ENCODE assay signal across 12 cellular contexts in genomic region chr1:159889202-159889601, GRCh38. TPM values are rescaled to one million over a fixed set of nuclear protein-coding genes. Genes with fewer than 3 reads are reported as not detected.
A peak's percentile ranks its signal among the peaks of the same experiment; 100 is the strongest.
DNase-seq lines count a peak whose midpoint lies in the region; ATAC-seq and TF ChIP-seq lines count a peak whose summit lies in the region.
"Had no signal": no experiment of that assay in that cellular context is flagged by ENCODE, and none has a peak within 500 bp of the region (broad histone marks: within the 10 kb centered on the region; RNA-seq: fewer than 3 reads in every experiment).

No MANE protein-coding gene starts in this region.

- H2AK5ac ChIP-seq in H9 (ENCODE audit: insufficient read length, low read length) = no peak overlapping the region

- no peak overlapping the region for H3K23ac ChIP-seq in H9 (ENCODE audit: insufficient read length, low read depth, low read length)

- H3K27ac ChIP-seq in H9 (ENCODE audit: insufficient read length, low read depth, low read length) (no peak overlapping the region), SJSA1 (peak overlapping the region; percentile 64), neutrophil (peak overlapping the region; percentile 77), GM23338 (ENCODE audit: low read depth) (no peak overlapping the region)

- H4K8ac ChIP-seq in H9 (replicated peaks; ENCODE audit: insufficient read length, low read depth, low read length) = no peak overlapping the region

- no peak overlapping the region for H3K4me3 ChIP-seq in SJSA1
- peak overlapping the region in 1 of 2 experiments; percentile 38 for H3K4me3 ChIP-seq in neutrophil (ENCODE audit: low read depth in 1 of 2, low read length in 1 of 2)
- H3K4me3 ChIP-seq in GM23338 = no peak overlapping the region
- H3K4me3 ChIP-seq: smooth muscle cell had no signal

- no peak overlapping the region for H2BK12ac ChIP-seq in H9 (ENCODE audit: insufficient read length, low read depth, low read length)

- H3K56ac ChIP-seq in H9 (ENCODE audit: insufficient read length, low read depth, low read length) = no peak overlapping the region

- no peak overlapping the region for H2BK15ac ChIP-seq in H9 (ENCODE audit: low read depth, low read length)

- H3K4ac ChIP-seq in H9 (ENCODE audit: low read depth, low read length) = no peak overlapping the region

- no peak overlapping the region for H2BK20ac ChIP-seq in H9 (ENCODE audit: low read depth, low read length, poor library complexity, severe bottlenecking)

- H2BK120ac ChIP-seq in H9 (ENCODE audit: low read depth, low read length, poor library complexity, severe bottlenecking) = no peak overlapping the region

- intact Hi-C loops in CD14-positive monocyte (cut with micrococcal nuclease) = no loop called here

- no peak for ATAC-seq in HG03135 (IDR thresholded peaks at IDR 0.05; ENCODE audit: unreplicated experiment)
- ATAC-seq in GM23338 = no peak
- ATAC-seq: naive thymus-derived CD8-positive, alpha-beta T cell had no signal

- no peak overlapping the region for H2AFZ ChIP-seq in H9 (ENCODE audit: low read length)
- H2AFZ ChIP-seq in GM23338 = no peak overlapping the region

- H3K36me3 Mint-ChIP-seq in CD14-positive monocyte (peaks cover 0 to 3% of the 10 kb centered on the region in 2 donors), H9 (ENCODE audit: insufficient read depth in 1 of 3, low read depth in 3 of 3) (no peaks in the 10 kb centered on the region), GM23338 (ENCODE audit: low read depth) (no peaks in the 10 kb centered on the region)
- H3K36me3 Mint-ChIP-seq in T-helper 2 cell treated with Interferon-gamma antibody and Interleukin-4, amounts not matched to agents 5 μg/mL and 100 μg/mL, for 36 hours (ENCODE audit: low read depth) = no peaks in the 10 kb centered on the region
- no peaks in the 10 kb centered on the region for H3K36me3 Mint-ChIP-seq in activated naive CD4-positive, alpha-beta T cell treated with anti-CD3 and anti-CD28 coated beads, Interleukin-2, amount 10 ng/mL, durations not matched to agents 7 days and 5 days
- H3K36me3 Mint-ChIP-seq: naive thymus-derived CD8-positive, alpha-beta T cell had no signal

- no peaks in the 10 kb centered on the region for H3K9me2 ChIP-seq in GM23338 (ENCODE audit: insufficient read depth)

- H3K18ac ChIP-seq in H9 (ENCODE audit: insufficient read length, low read depth, low read length) = no peak overlapping the region

- peaks cover 51% of the 10 kb centered on the region for H3K4me1 Mint-ChIP-seq in CD14-positive monocyte
- H3K4me1 Mint-ChIP-seq in H9 = peaks cover 11% of the 10 kb centered on the region in 2 experiments
- H3K4me1 Mint-ChIP-seq in T-helper 2 cell treated with Interferon-gamma antibody and Interleukin-4, amounts not matched to agents 5 μg/mL and 100 μg/mL, for 36 hours (ENCODE audit: low read depth) = peaks cover 12% of the 10 kb centered on the region
- H3K4me1 Mint-ChIP-seq in GM23338 = peaks cover 9% of the 10 kb centered on the region
- peaks cover 16% of the 10 kb centered on the region for H3K4me1 Mint-ChIP-seq in activated naive CD4-positive, alpha-beta T cell treated with anti-CD3 and anti-CD28 coated beads, Interleukin-2, amount 10 ng/mL, durations not matched to agents 7 days and 5 days

- H3K4me3 Mint-ChIP-seq in CD14-positive monocyte (peak overlapping the region in 1 of 2 donors; percentile 31), H9 (no peak overlapping the region), GM23338 (no peak overlapping the region)
- no peak overlapping the region for H3K4me3 Mint-ChIP-seq in T-helper 2 cell treated with Interferon-gamma antibody and Interleukin-4, amounts not matched to agents 5 μg/mL and 100 μg/mL, for 36 hours
- no peak overlapping the region for H3K4me3 Mint-ChIP-seq in activated naive CD4-positive, alpha-beta T cell treated with anti-CD3 and anti-CD28 coated beads, Interleukin-2, amount 10 ng/mL, durations not matched to agents 7 days and 5 days

- H4K20me1 ChIP-seq in H9 (ENCODE audit: control insufficient read depth, insufficient read depth, insufficient read length) = no peaks in the 10 kb centered on the region
- no peaks in the 10 kb centered on the region for H4K20me1 ChIP-seq in GM23338 (replicated peaks; ENCODE audit: insufficient read depth)

- H3K4me1 ChIP-seq in H9 (ENCODE audit: insufficient read depth, low read length) = no peaks in the 10 kb centered on the region
- H3K4me1 ChIP-seq in SJSA1 (replicated peaks) = peaks cover 14% of the 10 kb centered on the region
- peaks cover 27 to 44% of the 10 kb centered on the region in 2 experiments for H3K4me1 ChIP-seq in neutrophil (ENCODE audit: control insufficient read depth in 1 of 2, insufficient read depth in 1 of 2, low read depth in 1 of 2, low read length in 1 of 2)
- H3K4me1 ChIP-seq in GM23338 (ENCODE audit: insufficient read depth) = no peaks in the 10 kb centered on the region

- H3K9me3 ChIP-seq in H9 (ENCODE audit: control insufficient read depth, low read depth, low read length) = no peaks in the 10 kb centered on the region
- H3K9me3 ChIP-seq in SJSA1 (replicated peaks) = no peaks in the 10 kb centered on the region
- H3K9me3 ChIP-seq in neutrophil = no peaks in the 10 kb centered on the region

- no peaks in the 10 kb centered on the region for H3K27me3 ChIP-seq in H9 (ENCODE audit: insufficient read depth, low read length)
- H3K27me3 ChIP-seq in SJSA1 (replicated peaks) = no peaks in the 10 kb centered on the region
- no peaks in the 10 kb centered on the region for H3K27me3 ChIP-seq in neutrophil
- no peaks in the 10 kb centered on the region for H3K27me3 ChIP-seq in GM23338 (ENCODE audit: insufficient read depth)

- no peaks in the 10 kb centered on the region for H3K23me2 ChIP-seq in H9 (ENCODE audit: insufficient read length, low read depth, low read length, poor library complexity, severe bottlenecking)

- no peak for TF ChIP-seq CTCF in CD14-positive monocyte (IDR thresholded peaks at IDR 0.05)
- no peak for TF ChIP-seq CTCF in H9 (conservative IDR thresholded peaks at IDR 0.05)
- TF ChIP-seq CTCF in neutrophil (IDR thresholded peaks at IDR 0.05) = no peak
- TF ChIP-seq CTCF in GM23338 (conservative IDR thresholded peaks at IDR 0.05; ENCODE audit: low read depth in 2 of 2) = no peak

- DNase-seq in CD14-positive monocyte (ENCODE audit: low spot score) (no peak), H9 (no peak), SJSA1 (ENCODE audit: low read depth in 1 of 2, low spot score in 2 of 2) (no peak), GM23338 (ENCODE audit: low spot score) (no peak)
- DNase-seq in T-helper 2 cell treated with Interferon-gamma antibody and Interleukin-4, amounts not matched to agents 5 μg/mL and 100 μg/mL, for 36 hours (ENCODE audit: low spot score) = no peak
- no peak for DNase-seq in activated naive CD4-positive, alpha-beta T cell treated with anti-CD3 and anti-CD28 coated beads, Interleukin-2, amount 10 ng/mL, durations not matched to agents 7 days and 5 days
- DNase-seq: activated CD4-positive, CD25-positive, alpha-beta regulatory T cell treated with anti-CD3 and anti-CD28 coated beads, Interleukin-2, amount 50 U/mL, for 72 hours; central memory CD4-positive, alpha-beta T cell; naive thymus-derived CD8-positive, alpha-beta T cell had no signal

- no peak overlapping the region for H3K9ac ChIP-seq in H9 (ENCODE audit: extremely low read depth, insufficient read length, low read length)

- H2BK5ac ChIP-seq in H9 (ENCODE audit: insufficient read length, low read length) = no peak overlapping the region

- no peaks in the 10 kb centered on the region for H3K79me1 ChIP-seq in H9 (ENCODE audit: insufficient read depth, low read depth, low read length, poor library complexity, severe bottlenecking)

- peaks cover 0 to 2% (median 0%) of the 10 kb centered on the region in 7 donors for H3K9me3 Mint-ChIP-seq in CD14-positive monocyte
- H3K9me3 Mint-ChIP-seq in H9 = no peaks in the 10 kb centered on the region
- H3K9me3 Mint-ChIP-seq in T-helper 2 cell treated with Interferon-gamma antibody and Interleukin-4, amounts not matched to agents 5 μg/mL and 100 μg/mL, for 36 hours = no peaks in the 10 kb centered on the region
- no peaks in the 10 kb centered on the region; the same call in 2 of the 3 replicates for H3K9me3 Mint-ChIP-seq in GM23338
- H3K9me3 Mint-ChIP-seq in activated naive CD4-positive, alpha-beta T cell treated with anti-CD3 and anti-CD28 coated beads, Interleukin-2, amount 10 ng/mL, durations not matched to agents 7 days and 5 days = no peaks in the 10 kb centered on the region
- H3K9me3 Mint-ChIP-seq: naive thymus-derived CD8-positive, alpha-beta T cell had no signal

- H3K14ac ChIP-seq in H9 (ENCODE audit: insufficient read depth, low read length) = no peak overlapping the region

- H3K27me3 Mint-ChIP-seq in CD14-positive monocyte (ENCODE audit: low read depth in 3 of 3) (peaks cover 0 to 4% (median 3%) of the 10 kb centered on the region in 3 donors), H9 (ENCODE audit: low read depth) (no peaks in the 10 kb centered on the region; the same call in 1 of the 2 replicates), GM23338 (ENCODE audit: insufficient read depth, low read depth, poor library complexity) (peaks cover 2% of the 10 kb centered on the region)
- peaks cover 4% of the 10 kb centered on the region for H3K27me3 Mint-ChIP-seq in T-helper 2 cell treated with Interferon-gamma antibody and Interleukin-4, amounts not matched to agents 5 μg/mL and 100 μg/mL, for 36 hours (ENCODE audit: low read depth)
- peaks cover 15% of the 10 kb centered on the region for H3K27me3 Mint-ChIP-seq in activated naive CD4-positive, alpha-beta T cell treated with anti-CD3 and anti-CD28 coated beads, Interleukin-2, amount 10 ng/mL, durations not matched to agents 7 days and 5 days
- H3K27me3 Mint-ChIP-seq: naive thymus-derived CD8-positive, alpha-beta T cell had no signal

- CTCF ChIA-PET in activated naive CD4-positive, alpha-beta T cell treated with anti-CD3 and anti-CD28 coated beads, Interleukin-2, amount 10 ng/mL, durations not matched to agents 7 days and 5 days (lab: Charles Lee) = interaction anchor here (0.8 to 13.0 kb wide), 13 partner anchors 16 to 119 kb away, joined by 3 to 430 read pairs (median 5); partner anchors contain the start of genes DUSP23 and FCRL6

- H3K27ac Mint-ChIP-seq in CD14-positive monocyte (peak overlapping the region; percentile 87 to 96 (median 91)), H9 (peak overlapping the region in 2 of 3 experiments; percentile 7 to 17; a peak in 2 of 7 replicates), GM23338 (no peak overlapping the region)
- H3K27ac Mint-ChIP-seq in T-helper 2 cell treated with Interferon-gamma antibody and Interleukin-4, amounts not matched to agents 5 μg/mL and 100 μg/mL, for 36 hours = no peak overlapping the region
- no peak overlapping the region for H3K27ac Mint-ChIP-seq in activated naive CD4-positive, alpha-beta T cell treated with anti-CD3 and anti-CD28 coated beads, Interleukin-2, amount 10 ng/mL, durations not matched to agents 7 days and 5 days

- H3K4me2 ChIP-seq in H9 (ENCODE audit: insufficient read depth, insufficient read length, low read length) = no peak overlapping the region
- H3K4me2 ChIP-seq in GM23338 = no peak overlapping the region

- no peaks in the 10 kb centered on the region for H3K79me2 ChIP-seq in H9 (ENCODE audit: insufficient read depth, low read length)
- H3K79me2 ChIP-seq in GM23338 (replicated peaks; ENCODE audit: insufficient read depth) = no peaks in the 10 kb centered on the region

- no peaks in the 10 kb centered on the region for H3F3A ChIP-seq in GM23338 (replicated peaks; ENCODE audit: low read depth)

- H4K5ac ChIP-seq in H9 (ENCODE audit: insufficient read length, low read depth, low read length) = no peak overlapping the region

- no peak overlapping the region for H4K91ac ChIP-seq in H9 (ENCODE audit: insufficient read length, low read depth, low read length)

- no peaks in the 10 kb centered on the region for H3K36me3 ChIP-seq in SJSA1
- no peaks in the 10 kb centered on the region for H3K36me3 ChIP-seq in neutrophil
- no peaks in the 10 kb centered on the region; the same call in 1 of the 2 replicates for H3K36me3 ChIP-seq in GM23338 (ENCODE audit: insufficient read depth)

- no CpG with 5 or more reads among the region's 4 CpGs for WGBS in H9 (ENCODE audit: extremely low coverage, insufficient read length, low lambda C conversion rate)

- H3T11ph ChIP-seq in H9 (ENCODE audit: low read length) = no peak overlapping the region

RNA-seq across cellular contexts. Expression of gene CFAP45, which starts 10.8 kb away (rescaled TPM):
- under 1 TPM in 1 of 2 donors, not detected in 1; 0.12 TPM for polyA plus RNA-seq in CD14-positive monocyte
- total RNA-seq in H9 (2021) = 0.53 and 0.85 TPM in 2 replicates
- total RNA-seq in SJSA1 (2014; rRNA removed; shearing (Covaris generic)) = 0.61 TPM in 1 of 2 replicates, not detected in the other
- total RNA-seq in GM23338 (2014; rRNA removed; shearing (Covaris generic)) = not detected in 2 replicates
- 0.19 and 0.36 TPM in 2 replicates for polyA plus RNA-seq in GM23338 (2016; fragmentation: Nextera tagmentation; extraction: Ambion mirVana)

RNA-seq across cellular contexts. Expression of gene VSIG8, which starts 26.7 kb away (rescaled TPM):
- not detected for polyA plus RNA-seq in CD14-positive monocyte
- total RNA-seq in H9 (2021) = not detected in 2 replicates
- total RNA-seq in SJSA1 (2014; rRNA removed; shearing (Covaris generic)) = not detected in 2 replicates
- not detected in 2 replicates for total RNA-seq in GM23338 (2014; rRNA removed; shearing (Covaris generic))
- polyA plus RNA-seq in GM23338 (2016; fragmentation: Nextera tagmentation; extraction: Ambion mirVana) = not detected in 2 replicates
- total RNA-seq: naive thymus-derived CD8-positive, alpha-beta T cell; smooth muscle cell had no signal
- polyA plus RNA-seq: naive thymus-derived CD8-positive, alpha-beta T cell had no signal

RNA-seq across cellular contexts. Expression of gene TAGLN2, which starts 36.1 kb away (rescaled TPM):
- polyA plus RNA-seq in CD14-positive monocyte (1,000 to 10,000 TPM in 1 of 2 donors, 100 to 1,000 TPM in 1; 918 to 1,259 TPM), GM23338 (2016; fragmentation: Nextera tagmentation; extraction: Ambion mirVana) (53.7 and 58.2 TPM in 2 replicates)
- 76.7 and 80.5 TPM in 2 replicates for total RNA-seq in H9 (2021)
- total RNA-seq in SJSA1 (2014; rRNA removed; shearing (Covaris generic)) = 601 and 809 TPM in 2 replicates
- 55.4 and 60.1 TPM in 2 replicates for total RNA-seq in GM23338 (2014; rRNA removed; shearing (Covaris generic))

RNA-seq across cellular contexts. Expression of gene IGSF9, which starts 56.2 kb away (rescaled TPM):
- polyA plus RNA-seq in CD14-positive monocyte (not detected), GM23338 (2016; fragmentation: Nextera tagmentation; extraction: Ambion mirVana) (9.3 and 10.3 TPM in 2 replicates)
- 11.3 and 12.3 TPM in 2 replicates for total RNA-seq in H9 (2021)
- 0.16 TPM in 1 of 2 replicates, not detected in the other for total RNA-seq in SJSA1 (2014; rRNA removed; shearing (Covaris generic))
- 23.5 and 27.6 TPM in 2 replicates for total RNA-seq in GM23338 (2014; rRNA removed; shearing (Covaris generic))
- polyA plus RNA-seq: naive thymus-derived CD8-positive, alpha-beta T cell had no signal

Comparison
In these comparisons a context has a peak if more than half of its experiments do, and no peak if none do; other contexts are left out.
1. H3K27ac Mint-ChIP-seq: peak in CD14-positive monocyte (7 of 7) and H9 (2 of 3); none in T-helper 2 cell treated with Interferon-gamma antibody and Interleukin-4, amounts not matched to agents 5 μg/mL and 100 μg/mL, for 36 hours (single experiment), GM23338 (single experiment) and activated naive CD4-positive, alpha-beta T cell treated with anti-CD3 and anti-CD28 coated beads, Interleukin-2, amount 10 ng/mL, durations not matched to agents 7 days and 5 days (single experiment).
2. H3K27ac ChIP-seq: peak in SJSA1 (single experiment) and neutrophil (single experiment); none in H9 (single experiment) and GM23338 (single experiment).